8 cellular contexts compared by ENCODE assay signal in the genomic region with DNA sequence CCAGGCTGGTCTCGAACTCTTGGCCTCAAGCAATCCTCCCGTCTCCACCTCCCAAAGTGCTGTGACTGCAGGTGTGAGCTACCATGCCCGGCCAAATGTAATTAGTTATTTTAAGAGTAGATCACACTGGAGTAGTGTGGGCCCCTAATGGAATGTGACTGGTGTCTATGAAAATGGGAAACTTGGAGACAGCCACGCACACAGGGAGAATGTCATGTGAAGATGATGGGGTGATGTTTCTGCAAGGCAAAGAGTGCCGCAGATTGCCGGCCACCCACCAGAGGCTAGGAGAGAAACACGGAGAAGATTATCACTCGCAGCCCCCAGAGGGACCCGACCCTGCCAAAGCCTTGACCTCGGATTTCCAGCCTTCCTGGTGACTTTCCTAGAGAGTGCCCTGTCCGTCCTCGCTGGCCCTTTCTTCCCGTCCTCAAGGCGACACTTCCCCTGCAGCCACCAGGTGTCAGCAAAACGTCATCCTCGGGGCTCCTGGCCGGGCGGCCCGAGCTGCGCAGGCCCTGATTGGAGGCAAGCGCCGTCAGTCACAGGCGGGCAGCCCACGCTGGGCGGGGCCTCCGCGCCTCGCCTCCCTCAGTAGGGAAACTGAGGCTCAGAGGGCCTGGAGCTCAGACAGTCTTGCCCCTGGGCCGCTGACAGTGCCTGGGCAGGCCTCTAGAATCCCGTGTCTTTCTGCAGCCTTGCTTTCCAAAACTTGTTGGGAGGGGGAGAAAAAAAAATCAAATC. TPM values are rescaled to one million over a fixed set of nuclear protein-coding genes. Genes with fewer than 3 reads are reported as not detected.
A peak's percentile ranks its signal among the peaks of the same experiment; 100 is the strongest.
DNase-seq lines count a peak whose midpoint lies in the region; ATAC-seq and TF ChIP-seq lines count a peak whose summit lies in the region.

No MANE protein-coding gene starts in this region.

- peak; percentile 32 for DNase-seq in NCI-H2029 treated with DMSO at 0.1 percent for 48 hours (lab: John Stamatoyannopoulos, UW)
- DNase-seq in UCSD-AML1 (lab: John Stamatoyannopoulos, UW; ENCODE audit: unreplicated experiment) = peak; percentile 70
- peak; percentile 80 for DNase-seq in MCF 10A (ENCODE audit: unreplicated experiment)
- peak; percentile 100 for DNase-seq in iPS-NIHi11 (ENCODE audit: low spot score)
- peak; percentile 52 to 73 (median 68) for DNase-seq in stimulated activated CD4-positive, alpha-beta T cell treated with anti-CD3 and anti-CD28 coated beads, Interleukin-12 subunit alpha, Interleukin-12 subunit beta, amount 100 ng/mL, for 48 hours (ENCODE audit: low read depth in 2 of 3, low spot score in 1 of 3)

- H3K27me3 ChIP-seq in BLaER1 = no peaks in the 10 kb centered on the region

- ATAC-seq in GM21529 (IDR thresholded peaks at IDR 0.05; ENCODE audit: unreplicated experiment) = peak; percentile 79
- ATAC-seq in HG02852 (IDR thresholded peaks at IDR 0.05; ENCODE audit: unreplicated experiment) = no peak

- no peaks in the 10 kb centered on the region for H3K9me3 ChIP-seq in BLaER1

- peaks cover 8% of the 10 kb centered on the region for H3K27me3 Mint-ChIP-seq in MCF 10A (ENCODE audit: insufficient read depth, unreplicated experiment)

- H3K4me2 ChIP-seq in BLaER1 = peak overlapping the region; percentile 42

- H3K9me3 Mint-ChIP-seq in MCF 10A (ENCODE audit: unreplicated experiment) = no peaks in the 10 kb centered on the region

- H3K4me1 Mint-ChIP-seq in MCF 10A (ENCODE audit: insufficient read depth, unreplicated experiment) = peaks cover 7% of the 10 kb centered on the region

- H4K20me1 ChIP-seq in BLaER1 = no peaks in the 10 kb centered on the region

- no peak overlapping the region for H3K4me3 ChIP-seq in BLaER1

- no peak overlapping the region for H3K9ac ChIP-seq in BLaER1

- no peaks in the 10 kb centered on the region for H3K36me3 ChIP-seq in BLaER1

- POLR2A ChIA-PET in MCF 10A (lab: Yijun Ruan, JAX) = no interaction called here

- peak; percentile 86 for TF ChIP-seq CTCF in MCF 10A (IDR thresholded peaks at IDR 0.05; ENCODE audit: unreplicated experiment)

- no peak overlapping the region for H3K27ac Mint-ChIP-seq in MCF 10A (ENCODE audit: low read depth, unreplicated experiment)

- intact Hi-C loops in MCF 10A (cut with micrococcal nuclease) = loop anchor here (5.0 to 10.0 kb wide), 4 partner anchors 99 to 537 kb away; no protein-coding TSS in a partner anchor

- peaks cover 11% of the 10 kb centered on the region for H3K4me1 ChIP-seq in BLaER1

- no peaks in the 10 kb centered on the region for H3K36me3 Mint-ChIP-seq in MCF 10A (ENCODE audit: insufficient read depth, unreplicated experiment)

- CTCF ChIA-PET in MCF 10A (lab: Yijun Ruan, JAX) = interaction anchor here (0.6 to 1.9 kb wide), 15 partner anchors 9 to 547 kb away, joined by 3 to 5 read pairs (median 3); no protein-coding TSS in a partner anchor

- BruUV-seq in MCF 10A (replicated peaks; lab: Mats Ljungman, UMichigan) = no TSS peak

- no peak overlapping the region for H3K27ac ChIP-seq in BLaER1

- no peak overlapping the region for H3K4me3 Mint-ChIP-seq in MCF 10A (ENCODE audit: unreplicated experiment)

RNA-seq across cellular contexts. Expression of gene CRYBB2, which starts 16.3 kb away (rescaled TPM):
- total RNA-seq in MCF 10A (2022) = 0.52 and 0.68 TPM in 2 replicates

RNA-seq across cellular contexts. Expression of gene CRYBB3, which starts 36.1 kb away (rescaled TPM):
- total RNA-seq in MCF 10A (2022) = 0.61 and 0.76 TPM in 2 replicates

Comparison
In these comparisons a context has a peak if more than half of its experiments do, and no peak if none do; other contexts are left out.
1. DNase-seq: peak in every context shown above with its lines; median percentile 100 in iPS-NIHi11; 80 in MCF 10A; 70 in UCSD-AML1; 68 in stimulated activated CD4-positive, alpha-beta T cell treated with anti-CD3 and anti-CD28 coated beads, Interleukin-12 subunit alpha, Interleukin-12 subunit beta, amount 100 ng/mL, for 48 hours; 32 in NCI-H2029 treated with DMSO at 0.1 percent for 48 hours.